1 cellular context compared by ENCODE assay signal in the genomic region with DNA sequence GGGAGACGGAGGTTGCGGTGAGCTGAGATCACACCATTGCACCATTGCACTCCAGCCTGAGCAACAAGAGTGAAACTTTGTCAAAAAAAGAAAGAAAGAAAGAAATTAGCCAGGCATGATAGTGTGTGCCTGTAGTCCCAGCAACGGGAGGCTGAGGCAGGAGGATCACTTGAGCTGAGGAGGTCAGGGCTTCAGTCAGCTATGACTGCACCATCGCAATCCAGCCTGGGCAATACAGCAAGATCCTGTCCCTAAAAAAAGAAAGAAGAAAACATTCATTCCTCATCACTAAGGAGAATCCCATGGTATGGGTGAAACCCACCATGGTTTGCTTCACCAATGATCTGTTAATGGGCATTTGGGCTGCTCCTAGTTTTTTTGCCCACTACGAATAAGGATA.
A peak's percentile ranks its signal among the peaks of the same experiment; 100 is the strongest.
TF ChIP-seq lines count a peak whose summit lies in the region.

No MANE protein-coding gene starts in this region.

TF ChIP-seq in HEK293, 187 proteins besides CTCF, POLR2A, EP300 and RAD21 (continued from another document):
- TF ChIP-seq, protein P1, sequence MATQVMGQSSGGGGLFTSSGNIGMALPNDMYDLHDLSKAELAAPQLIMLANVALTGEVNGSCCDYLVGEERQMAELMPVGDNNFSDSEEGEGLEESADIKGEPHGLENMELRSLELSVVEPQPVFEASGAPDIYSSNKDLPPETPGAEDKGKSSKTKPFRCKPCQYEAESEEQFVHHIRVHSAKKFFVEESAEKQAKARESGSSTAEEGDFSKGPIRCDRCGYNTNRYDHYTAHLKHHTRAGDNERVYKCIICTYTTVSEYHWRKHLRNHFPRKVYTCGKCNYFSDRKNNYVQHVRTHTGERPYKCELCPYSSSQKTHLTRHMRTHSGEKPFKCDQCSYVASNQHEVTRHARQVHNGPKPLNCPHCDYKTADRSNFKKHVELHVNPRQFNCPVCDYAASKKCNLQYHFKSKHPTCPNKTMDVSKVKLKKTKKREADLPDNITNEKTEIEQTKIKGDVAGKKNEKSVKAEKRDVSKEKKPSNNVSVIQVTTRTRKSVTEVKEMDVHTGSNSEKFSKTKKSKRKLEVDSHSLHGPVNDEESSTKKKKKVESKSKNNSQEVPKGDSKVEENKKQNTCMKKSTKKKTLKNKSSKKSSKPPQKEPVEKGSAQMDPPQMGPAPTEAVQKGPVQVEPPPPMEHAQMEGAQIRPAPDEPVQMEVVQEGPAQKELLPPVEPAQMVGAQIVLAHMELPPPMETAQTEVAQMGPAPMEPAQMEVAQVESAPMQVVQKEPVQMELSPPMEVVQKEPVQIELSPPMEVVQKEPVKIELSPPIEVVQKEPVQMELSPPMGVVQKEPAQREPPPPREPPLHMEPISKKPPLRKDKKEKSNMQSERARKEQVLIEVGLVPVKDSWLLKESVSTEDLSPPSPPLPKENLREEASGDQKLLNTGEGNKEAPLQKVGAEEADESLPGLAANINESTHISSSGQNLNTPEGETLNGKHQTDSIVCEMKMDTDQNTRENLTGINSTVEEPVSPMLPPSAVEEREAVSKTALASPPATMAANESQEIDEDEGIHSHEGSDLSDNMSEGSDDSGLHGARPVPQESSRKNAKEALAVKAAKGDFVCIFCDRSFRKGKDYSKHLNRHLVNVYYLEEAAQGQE (tag by site-specific recombination; IDR thresholded peaks at IDR 0.05), result no peak
- no peak for TF ChIP-seq SALL2 (tag by site-specific recombination; IDR thresholded peaks at IDR 0.05; ENCODE audit: borderline replicate concordance)
- TF ChIP-seq ZNF121 (tag by site-specific recombination; IDR thresholded peaks at IDR 0.05), result peak; percentile 42; the same call in 1 of the 2 replicates
